ENCODE assay signal across 8 cellular contexts in genomic region chr13:76473552-76474134, GRCh38.
DNase-seq lines count a peak whose midpoint lies in the region; ATAC-seq, FAIRE-seq and TF ChIP-seq lines count a peak whose summit lies in the region.

No MANE protein-coding gene starts in this region.

- H3K27ac ChIP-seq in DOHH2 (ENCODE audit: low read depth, low read length): no peak overlapping the region
- no peak overlapping the region for H3K27ac ChIP-seq in PC-3 (ENCODE audit: low read length)

- no peaks in the 10 kb centered on the region for H3K79me2 ChIP-seq in DOHH2 (ENCODE audit: control insufficient read depth, low read length)
- H3K79me2 ChIP-seq in PC-3 (ENCODE audit: low read length): no peaks in the 10 kb centered on the region

- H3K4me1 Mint-ChIP-seq in nephron progenitor cell: peaks cover 6% of the 10 kb centered on the region
- H3K4me1 Mint-ChIP-seq in stimulated activated naive CD8-positive, alpha-beta T cell treated with anti-CD3 and anti-CD28 coated beads, Interleukin-15, amount 100 ng/mL, for 72 hours: no peaks in the 10 kb centered on the region

- H3K36me3 ChIP-seq in DOHH2 (ENCODE audit: control insufficient read depth, low read length) (no peaks in the 10 kb centered on the region), PC-3 (ENCODE audit: low read depth, low read length) (no peaks in the 10 kb centered on the region)

- FAIRE-seq in HTR-8/SVneo (lab: Jason Lieb, UNC): no peak

- ATAC-seq in GM21528 (IDR thresholded peaks at IDR 0.05; ENCODE audit: low FRiP score, unreplicated experiment): peak; percentile 99
- peak; percentile 93 for ATAC-seq in PC-3
- peak; percentile 99 for ATAC-seq in stimulated activated naive CD8-positive, alpha-beta T cell treated with anti-CD3 and anti-CD28 coated beads, Interleukin-15, amount 100 ng/mL, for 72 hours

- BruUV-seq in PC-3 (replicated peaks; lab: Mats Ljungman, UMichigan): no TSS peak

- H3F3A ChIP-seq in DOHH2 (ENCODE audit: control insufficient read depth, insufficient read depth) (no peaks in the 10 kb centered on the region), PC-3 (ENCODE audit: low read length, unreplicated experiment) (no peaks in the 10 kb centered on the region)

- H3K27me3 Mint-ChIP-seq in nephron progenitor cell (ENCODE audit: low read depth, poor library complexity): peaks cover 5% of the 10 kb centered on the region
- peaks cover 11% of the 10 kb centered on the region for H3K27me3 Mint-ChIP-seq in stimulated activated naive CD8-positive, alpha-beta T cell treated with anti-CD3 and anti-CD28 coated beads, Interleukin-15, amount 100 ng/mL, for 72 hours

- peak; percentile 83 for TF ChIP-seq CTCF in DOHH2 (IDR thresholded peaks at IDR 0.05; ENCODE audit: low read depth, low read length, poor library complexity, severe bottlenecking)
- peak; percentile 80 for TF ChIP-seq CTCF in PC-3 (conservative IDR thresholded peaks at IDR 0.05; ENCODE audit: low read depth, low read length)
- TF ChIP-seq CTCF in nephron progenitor cell (IDR thresholded peaks at IDR 0.05): peak; percentile 89

- H3K9me2 ChIP-seq in DOHH2 (replicated peaks; ENCODE audit: control insufficient read depth, low read length): no peaks in the 10 kb centered on the region
- no peaks in the 10 kb centered on the region for H3K9me2 ChIP-seq in PC-3 (replicated peaks; ENCODE audit: low read length)

- H3K36me3 Mint-ChIP-seq in nephron progenitor cell (ENCODE audit: low read depth): no peaks in the 10 kb centered on the region

- H3K4me3 Mint-ChIP-seq in nephron progenitor cell: no peak overlapping the region
- no peak overlapping the region for H3K4me3 Mint-ChIP-seq in stimulated activated naive CD8-positive, alpha-beta T cell treated with anti-CD3 and anti-CD28 coated beads, Interleukin-15, amount 100 ng/mL, for 72 hours

- no peaks in the 10 kb centered on the region for H3K27me3 ChIP-seq in DOHH2 (ENCODE audit: control insufficient read depth, low read length)
- H3K27me3 ChIP-seq in PC-3 (ENCODE audit: low read length): no peaks in the 10 kb centered on the region

- no peaks in the 10 kb centered on the region for H3K9me3 Mint-ChIP-seq in nephron progenitor cell
- H3K9me3 Mint-ChIP-seq in stimulated activated naive CD8-positive, alpha-beta T cell treated with anti-CD3 and anti-CD28 coated beads, Interleukin-15, amount 100 ng/mL, for 72 hours: no peaks in the 10 kb centered on the region

- CTCF ChIA-PET in PC-3 (lab: Charles Lee): no interaction called here

- H4K20me1 ChIP-seq in DOHH2 (ENCODE audit: control insufficient read depth, insufficient read depth, low read depth, low read length) (no peaks in the 10 kb centered on the region), PC-3 (ENCODE audit: low read length) (no peaks in the 10 kb centered on the region)

- H3K4me3 ChIP-seq in DOHH2 (ENCODE audit: low read length): no peak overlapping the region
- H3K4me3 ChIP-seq in PC-3 (ENCODE audit: low read length): no peak overlapping the region

- H3K27ac Mint-ChIP-seq in nephron progenitor cell: no peak overlapping the region
- H3K27ac Mint-ChIP-seq in stimulated activated naive CD8-positive, alpha-beta T cell treated with anti-CD3 and anti-CD28 coated beads, Interleukin-15, amount 100 ng/mL, for 72 hours: no peak overlapping the region

- peak; percentile 22 for DNase-seq in HTR-8/SVneo (ENCODE audit: insufficient read length, low spot score)
- DNase-seq in PC-3: peak; percentile 79
- DNase-seq in activated T-cell treated with anti-CD3 and anti-CD28 coated beads for 48 hours (ENCODE audit: low read depth): peak; percentile 47
- DNase-seq in fibroblast of gingiva (ENCODE audit: low read depth): peak; percentile 64
- DNase-seq in nephron progenitor cell: peak; percentile 80
- DNase-seq in stimulated activated naive CD8-positive, alpha-beta T cell treated with anti-CD3 and anti-CD28 coated beads, Interleukin-15, amount 100 ng/mL, for 72 hours: peak; percentile 70 to 71

- POLR2A ChIA-PET in PC-3 (lab: Charles Lee; ENCODE audit: unreplicated experiment): no interaction called here

- H3K9me3 ChIP-seq in DOHH2 (ENCODE audit: control insufficient read depth, insufficient read depth, low read length) (no peaks in the 10 kb centered on the region), PC-3 (ENCODE audit: low read length) (no peaks in the 10 kb centered on the region)

- intact Hi-C loops in PC-3 (cut with micrococcal nuclease): loop anchor here (1.0 to 5.0 kb wide), 5 partner anchors 429 to 786 kb away; no protein-coding TSS in a partner anchor

- no peak overlapping the region for H3K9ac ChIP-seq in PC-3 (ENCODE audit: low read length)

- no peaks in the 10 kb centered on the region for H3K4me1 ChIP-seq in DOHH2 (ENCODE audit: control insufficient read depth, low read length)
- no peaks in the 10 kb centered on the region for H3K4me1 ChIP-seq in PC-3 (ENCODE audit: insufficient read depth, low read length)

- H2AFZ ChIP-seq in PC-3 (ENCODE audit: low read length): no peak overlapping the region

- no peak overlapping the region for H3K4me2 ChIP-seq in DOHH2 (ENCODE audit: low read length)
- H3K4me2 ChIP-seq in PC-3 (ENCODE audit: low read length): no peak overlapping the region

Comparison
In these comparisons a context has a peak if more than half of its experiments do, and no peak if none do; other contexts are left out.
1. DNase-seq: peak in every context shown above with its lines; median percentile 80 in nephron progenitor cell; 79 in PC-3; 70 in stimulated activated naive CD8-positive, alpha-beta T cell treated with anti-CD3 and anti-CD28 coated beads, Interleukin-15, amount 100 ng/mL, for 72 hours; 64 in fibroblast of gingiva; 47 in activated T-cell treated with anti-CD3 and anti-CD28 coated beads for 48 hours; 22 in HTR-8/SVneo.